Comparison of ENCODE assay signal across 25 cellular contexts in genomic region chr1:113608371-113608770, GRCh38.
"Had no signal": no experiment of that assay in that cellular context is flagged by ENCODE, and none has a peak within 500 bp of the region (broad histone marks: within the 10 kb centered on the region; RNA-seq: fewer than 3 reads in every experiment).

No MANE protein-coding gene starts in this region.

- H3K27me3 Mint-ChIP-seq: activated naive CD8-positive, alpha-beta T cell treated with anti-CD3 and anti-CD28 coated beads for 36 hours; brain had no signal

- H3K4me3 ChIP-seq: adrenal gland, left lung, lower lobe of right lung, spleen, tibial nerve had no signal

- H3K36me3 ChIP-seq: adrenal gland, left lung, spleen had no signal

- H3K4me3 Mint-ChIP-seq: activated naive CD4-positive, alpha-beta T cell treated with anti-CD3 and anti-CD28 coated beads for 36 hours; activated naive CD8-positive, alpha-beta T cell treated with anti-CD3 and anti-CD28 coated beads for 36 hours; activated T-helper 1 cell treated with anti-CD3 and anti-CD28 coated beads, Interleukin-12 subunit alpha, Interleukin-12 subunit beta, Interleukin-2, Interleukin-4 antibody, amounts not matched to agents 30 ng/mL and 10 ng/mL and 1 ng/mL, durations not matched to agents 14 hours and 24 hours and 36 hours; brain; effector memory CD8-positive, alpha-beta T cell; naive thymus-derived CD4-positive, alpha-beta T cell; neural crest cell had no signal

- H3K27ac Mint-ChIP-seq: activated naive CD4-positive, alpha-beta T cell treated with anti-CD3 and anti-CD28 coated beads for 36 hours; activated naive CD8-positive, alpha-beta T cell treated with anti-CD3 and anti-CD28 coated beads for 36 hours; activated T-helper 1 cell treated with anti-CD3 and anti-CD28 coated beads, Interleukin-12 subunit alpha, Interleukin-12 subunit beta, Interleukin-2, Interleukin-4 antibody, amounts not matched to agents 30 ng/mL and 10 ng/mL and 1 ng/mL, durations not matched to agents 14 hours and 24 hours and 36 hours; effector memory CD8-positive, alpha-beta T cell; naive thymus-derived CD4-positive, alpha-beta T cell had no signal

- H3K4me1 Mint-ChIP-seq: neural crest cell had no signal

- DNase-seq: activated CD4-positive, alpha-beta T cell treated with anti-CD3 and anti-CD28 coated beads for 4 hours; activated CD4-positive, alpha-beta T cell treated with anti-CD3 and anti-CD28 coated beads, Interleukin-2, amount 50 U/mL, for 48 hours; activated CD8-positive, alpha-beta memory T cell treated with anti-CD3 and anti-CD28 coated beads for 24 hours; activated effector memory CD4-positive, alpha-beta T cell treated with anti-CD3 and anti-CD28 coated beads, Interleukin-2, amount 50 U/mL, for 16 hours; activated naive CD4-positive, alpha-beta T cell treated with anti-CD3 and anti-CD28 coated beads for 36 hours; activated naive CD8-positive, alpha-beta T cell treated with anti-CD3 and anti-CD28 coated beads for 36 hours; activated T-cell treated with anti-CD3 and anti-CD28 coated beads, Interleukin-2, amount 50 U/mL, for 1 hour; adrenal gland; aorta; cortex of kidney; effector memory CD8-positive, alpha-beta T cell; foreskin fibroblast; head of caudate nucleus; hippocampal formation; left lung; lower lobe of right lung; naive thymus-derived CD4-positive, alpha-beta T cell; nucleus accumbens; right cardiac atrium; spleen; stimulated activated naive CD4-positive, alpha-beta T cell treated with Interleukin-2 at 50 U/mL for 16 hours had no signal

- H3K9me3 Mint-ChIP-seq: activated naive CD4-positive, alpha-beta T cell treated with anti-CD3 and anti-CD28 coated beads for 36 hours had no signal

- ATAC-seq: effector memory CD8-positive, alpha-beta T cell; left lung; lower lobe of right lung; naive thymus-derived CD4-positive, alpha-beta T cell had no signal

- H3K27ac ChIP-seq: adrenal gland, left lung, lower lobe of right lung, spleen had no signal

- H3K4me1 ChIP-seq: adrenal gland, left lung, lower lobe of right lung, spleen had no signal

- H3K27me3 ChIP-seq: adrenal gland, left lung, spleen, tibial nerve had no signal
